12 cellular contexts compared by ENCODE assay signal in genomic region chr12:2353691-2354090, GRCh38.
"Had no signal": no experiment of that assay in that cellular context is flagged by ENCODE, and none has a peak within 500 bp of the region (broad histone marks: within the 10 kb centered on the region; RNA-seq: fewer than 3 reads in every experiment).

No MANE protein-coding gene starts in this region.

- H3K4me3 Mint-ChIP-seq: activated CD4-positive, alpha-beta memory T cell treated with anti-CD3 and anti-CD28 coated beads, Interleukin-2, amount 10 ng/mL, durations not matched to agents 7 days and 5 days; activated CD4-positive, alpha-beta T cell treated with anti-CD3 and anti-CD28 coated beads for 36 hours; activated naive CD8-positive, alpha-beta T cell treated with anti-CD3 and anti-CD28 coated beads, Interleukin-2, amount 50 U/mL, for 24 hours; activated T-cell treated with anti-CD3 and anti-CD28 coated beads, Interleukin-2, amount 50 U/mL, for 72 hours; central memory CD8-positive, alpha-beta T cell; dendritic cell treated with granulocyte-macrophage colony-stimulating factor and Interleukin-4, amounts not matched to agents 40 ng/mL and 50 ng/mL, for 4 days; natural killer cell had no signal

- H3K4me3 ChIP-seq: mucosa of descending colon, stomach, transverse colon had no signal

- H3K9me3 ChIP-seq: mucosa of descending colon, stomach, transverse colon had no signal

- H3K36me3 ChIP-seq: stomach, transverse colon had no signal

- H3K36me3 Mint-ChIP-seq: natural killer cell had no signal

- H3K27ac Mint-ChIP-seq: activated CD4-positive, alpha-beta memory T cell treated with anti-CD3 and anti-CD28 coated beads, Interleukin-2, amount 10 ng/mL, durations not matched to agents 7 days and 5 days; activated CD4-positive, alpha-beta T cell treated with anti-CD3 and anti-CD28 coated beads for 36 hours; activated naive CD8-positive, alpha-beta T cell treated with anti-CD3 and anti-CD28 coated beads, Interleukin-2, amount 50 U/mL, for 24 hours; activated T-cell treated with anti-CD3 and anti-CD28 coated beads, Interleukin-2, amount 50 U/mL, for 72 hours; dendritic cell treated with granulocyte-macrophage colony-stimulating factor and Interleukin-4, amounts not matched to agents 40 ng/mL and 50 ng/mL, for 4 days; natural killer cell had no signal

- H3K27me3 ChIP-seq: transverse colon had no signal

- H3K9me3 Mint-ChIP-seq: activated CD4-positive, alpha-beta memory T cell treated with anti-CD3 and anti-CD28 coated beads, Interleukin-2, amount 10 ng/mL, durations not matched to agents 7 days and 5 days; activated naive CD8-positive, alpha-beta T cell treated with anti-CD3 and anti-CD28 coated beads, Interleukin-2, amount 50 U/mL, for 24 hours; activated T-cell treated with anti-CD3 and anti-CD28 coated beads, Interleukin-2, amount 50 U/mL, for 72 hours; central memory CD8-positive, alpha-beta T cell; dendritic cell treated with granulocyte-macrophage colony-stimulating factor and Interleukin-4, amounts not matched to agents 40 ng/mL and 50 ng/mL, for 4 days; natural killer cell had no signal

- ATAC-seq: activated CD4-positive, alpha-beta T cell treated with anti-CD3 and anti-CD28 coated beads for 36 hours; activated naive CD8-positive, alpha-beta T cell treated with anti-CD3 and anti-CD28 coated beads, Interleukin-2, amount 50 U/mL, for 24 hours; activated T-cell treated with anti-CD3 and anti-CD28 coated beads, Interleukin-2, amount 50 U/mL, for 72 hours; mucosa of descending colon; natural killer cell had no signal

- DNase-seq: activated CD4-positive, alpha-beta memory T cell treated with anti-CD3 and anti-CD28 coated beads, Interleukin-2, amount 10 ng/mL, durations not matched to agents 7 days and 5 days; activated CD4-positive, alpha-beta T cell treated with anti-CD3 and anti-CD28 coated beads for 36 hours; activated CD8-positive, alpha-beta memory T cell treated with anti-CD3 and anti-CD28 coated beads, Interleukin-2, amount 50 U/mL, for 4 hours; activated naive CD4-positive, alpha-beta T cell treated with Interleukin-2 at 50 U/mL for 16 hours; activated naive CD8-positive, alpha-beta T cell treated with anti-CD3 and anti-CD28 coated beads, Interleukin-2, amount 50 U/mL, for 24 hours; activated T-cell treated with anti-CD3 and anti-CD28 coated beads, Interleukin-2, amount 50 U/mL, for 72 hours; mucosa of descending colon; natural killer cell; stomach; transverse colon had no signal
